Comparison of ENCODE assay signal across 8 cellular contexts in the genomic region with DNA sequence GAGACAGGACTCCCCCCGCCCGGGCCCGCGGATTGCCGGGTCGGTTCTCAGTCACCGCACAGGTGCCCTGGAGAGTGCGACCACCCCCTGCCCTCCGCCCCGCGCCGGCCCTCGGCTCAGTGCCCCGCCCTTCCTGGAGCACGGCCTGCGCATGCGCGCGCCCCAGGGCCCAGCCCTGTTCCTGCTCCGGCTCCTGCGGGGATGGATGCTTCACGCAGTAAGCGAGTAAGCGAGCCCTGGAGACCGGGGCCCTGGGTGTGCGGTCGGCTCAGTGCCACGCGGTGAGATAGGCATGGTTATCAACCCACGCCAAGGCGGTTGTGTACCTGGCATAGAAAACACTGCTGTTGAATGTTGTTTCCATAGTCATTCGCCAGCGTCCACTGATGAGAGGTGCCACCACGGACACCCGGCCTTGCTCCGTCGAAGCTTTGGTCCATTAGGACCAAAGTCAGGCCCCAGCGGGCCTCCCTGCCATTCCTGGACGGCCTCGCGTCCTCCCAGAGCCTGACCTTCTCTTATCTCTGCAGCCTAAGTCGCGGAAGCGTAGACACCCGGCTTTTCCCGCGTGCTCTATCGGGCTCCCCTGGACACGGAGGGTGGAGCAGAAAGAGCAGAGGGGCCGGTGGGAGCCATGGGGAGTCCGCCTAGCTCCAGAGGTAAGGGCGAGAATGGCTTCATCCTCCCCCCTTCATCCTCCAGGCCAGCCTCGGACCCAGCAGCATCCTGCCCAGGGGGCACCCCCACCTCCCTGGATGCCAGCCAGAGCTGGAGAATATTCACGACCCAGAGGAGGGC.
DNase-seq lines count a peak whose midpoint lies in the region; ATAC-seq and TF ChIP-seq lines count a peak whose summit lies in the region.

No MANE protein-coding gene starts in this region.

- H3K4me3 ChIP-seq in BE2C (ENCODE audit: low read depth, low read length) (peak overlapping the region; percentile 47), psoas muscle (peak overlapping the region; percentile 43)

- no peaks in the 10 kb centered on the region for H3K4me1 ChIP-seq in BE2C
- no peaks in the 10 kb centered on the region for H3K4me1 ChIP-seq in psoas muscle

- ATAC-seq in GM21576 (IDR thresholded peaks at IDR 0.05; ENCODE audit: unreplicated experiment) (peak; percentile 83), psoas muscle (peak in 1 of 4 donors; percentile 21)

- intact Hi-C loops in psoas muscle (cut with DNase I): no loop called here

- TF ChIP-seq CTCF in BE2C (IDR thresholded peaks at IDR 0.05; ENCODE audit: low read depth, low read length): no peak
- TF ChIP-seq CTCF in psoas muscle (IDR thresholded peaks at IDR 0.05): no peak

- H3K36me3 ChIP-seq in BE2C (no peaks in the 10 kb centered on the region), psoas muscle (ENCODE audit: insufficient read depth in 1 of 2, low read depth in 1 of 2) (no peaks in the 10 kb centered on the region)

- no peak overlapping the region for H3K27ac ChIP-seq in psoas muscle

- 8 to 9% (median 9%) methylated on average over 53 to 54 of the region's 54 CpGs for WGBS in psoas muscle, 3 donors

- no peaks in the 10 kb centered on the region for H3K9me3 ChIP-seq in BE2C
- H3K9me3 ChIP-seq in psoas muscle: no peaks in the 10 kb centered on the region

- DNase-seq in BE2C (peak; percentile 63), NCI-H460 (ENCODE audit: extremely low read depth, low read depth) (peak; percentile 37), activated gamma-delta T cell treated with Interleukin-2 at 50 U/mL for 16 hours (peak; percentile 58), globus pallidus (ENCODE audit: low spot score) (peak; percentile 5), psoas muscle (peak in 1 of 2 donors; percentile 64), NCI-H446 (lab: John Stamatoyannopoulos, UW) (no peak), mesenteric fat pad (ENCODE audit: low spot score) (no peak)

- H3K27me3 ChIP-seq in BE2C: no peaks in the 10 kb centered on the region
- peaks cover 0 to 34% (median 14%) of the 10 kb centered on the region in 3 donors for H3K27me3 ChIP-seq in psoas muscle (ENCODE audit: insufficient read depth in 3 of 3, low read length in 2 of 3)

Comparison
In these comparisons a context has a peak if more than half of its experiments do, and no peak if none do; other contexts are left out.
1. DNase-seq: peak in BE2C (single experiment), NCI-H460 (single experiment), activated gamma-delta T cell treated with Interleukin-2 at 50 U/mL for 16 hours (single experiment) and globus pallidus (single experiment); none in NCI-H446 (0 of 2) and mesenteric fat pad (single experiment).